ENCODE assay signal across 22 cellular contexts in genomic region chr11:47347134-47347533, GRCh38. TPM values are rescaled to one million over a fixed set of nuclear protein-coding genes. Genes with fewer than 3 reads are reported as not detected.
DNase-seq lines count a peak whose midpoint lies in the region; ATAC-seq, FAIRE-seq and TF ChIP-seq lines count a peak whose summit lies in the region.
"Had no signal": no experiment of that assay in that cellular context is flagged by ENCODE, and none has a peak within 500 bp of the region (broad histone marks: within the 10 kb centered on the region; RNA-seq: fewer than 3 reads in every experiment).

No MANE protein-coding gene starts in this region.

- no peak overlapping the region for H3K14ac ChIP-seq in H1 (ENCODE audit: insufficient read length)

- H3K27ac Mint-ChIP-seq in CD4-positive, alpha-beta memory T cell, result no peak overlapping the region
- H3K27ac Mint-ChIP-seq: CD4-positive, alpha-beta T cell; GM23338; IgD-negative memory B cell had no signal

- no peak overlapping the region for H3K4me3 Mint-ChIP-seq in CD4-positive, alpha-beta memory T cell
- H3K4me3 Mint-ChIP-seq: CD4-positive, alpha-beta T cell; GM23338; IgD-negative memory B cell had no signal

- BruUV-seq in HepG2 (replicated peaks; lab: Mats Ljungman, UMichigan), result no TSS peak

- 40% methylated on average over 5 of the region's 5 CpGs for WGBS in HepG2 (ENCODE audit: low lambda C conversion rate)
- WGBS in right lobe of liver (ENCODE audit: insufficient coverage, low coverage, low lambda C conversion rate, missing lambda C conversion rate), result no CpG with 5 or more reads among the region's 5 CpGs
- 90% methylated on average over 5 of the region's 5 CpGs; no CpG with 5 or more reads in 1 of the 2 experiments for WGBS in H1 (ENCODE audit: extremely low coverage in 1 of 2, insufficient coverage in 1 of 2, insufficient read length in 1 of 2, insufficient replicate concordance in 2 of 2, low coverage in 1 of 2, low lambda C conversion rate in 2 of 2, missing lambda C conversion rate in 1 of 2), 2 experiments

- H3K18ac ChIP-seq in H1 (ENCODE audit: extremely low read depth, low read length), result no peak overlapping the region

- H3K4me2 ChIP-seq in HepG2 (ENCODE audit: low read depth, low read length) (no peak overlapping the region), H1 (ENCODE audit: insufficient read depth in 1 of 2, low read depth in 2 of 2, low read length in 2 of 2) (no peak overlapping the region)
- H3K4me2 ChIP-seq: GM23338 had no signal

- CTCF ChIA-PET in HepG2 (lab: Yijun Ruan, JAX; ENCODE audit: low intra/inter-chr PET ratio, low total read pairs) (no interaction called here), H1 (lab: Charles Lee; ENCODE audit: partially characterized antibody) (interaction anchor here (0.9 to 5.9 kb wide), 7 partner anchors 7 to 167 kb away, joined by 3 to 35 read pairs (median 6); partner anchors contain the start of gene NR1H3)
- CTCF ChIA-PET in CD4-positive, alpha-beta memory T cell (lab: Charles Lee; ENCODE audit: partially characterized antibody), result no interaction called here

- H2BK15ac ChIP-seq in H1 (ENCODE audit: low read length), result no peak overlapping the region

- H3K36me3 ChIP-seq in HepG2 (replicated peaks in 1 of 2; ENCODE audit: control insufficient read depth in 1 of 2, insufficient read depth in 2 of 2, low read length in 2 of 2), result no peaks in the 10 kb centered on the region
- H3K36me3 ChIP-seq in right lobe of liver, result no peaks in the 10 kb centered on the region
- no peaks in the 10 kb centered on the region for H3K36me3 ChIP-seq in H1 (ENCODE audit: control insufficient read depth in 2 of 4, insufficient read depth in 4 of 4, low read length in 3 of 4)
- peaks cover 89% of the 10 kb centered on the region for H3K36me3 ChIP-seq in right atrium auricular region
- no peaks in the 10 kb centered on the region for H3K36me3 ChIP-seq in CD4-positive, alpha-beta memory T cell (ENCODE audit: insufficient read depth, low read length)

- TF ChIP-seq POLR2A in HepG2 (IDR thresholded peaks at IDR 0.05; ENCODE audit: insufficient read depth in 1 of 2, low read depth in 2 of 2, low read length in 2 of 2) (no peak), right lobe of liver (IDR thresholded peaks at IDR 0.05) (no peak), H1 (IDR thresholded peaks at IDR 0.05; ENCODE audit: control extremely low read depth in 1 of 2, low read depth in 2 of 2, low read length in 2 of 2) (no peak)

- no peak overlapping the region for H4K91ac ChIP-seq in H1 (replicated peaks; ENCODE audit: insufficient read length, low read length)

- no peaks in the 10 kb centered on the region; the same call in 1 of the 2 replicates for H3K79me1 ChIP-seq in H1 (ENCODE audit: low read depth, low read length)

- no peaks in the 10 kb centered on the region for H3K9me3 Mint-ChIP-seq in CD4-positive, alpha-beta memory T cell
- H3K9me3 Mint-ChIP-seq: CD4-positive, alpha-beta T cell; GM23338 had no signal

- H2BK120ac ChIP-seq in H1 (replicated peaks; ENCODE audit: low read depth, low read length), result no peak overlapping the region

- no peak overlapping the region for H2BK12ac ChIP-seq in H1 (ENCODE audit: low read depth, low read length)

- no peak overlapping the region for H3K23ac ChIP-seq in H1 (ENCODE audit: insufficient read length)

- intact Hi-C loops in HepG2 (cut with micrococcal nuclease; ENCODE audit: unreplicated experiment) (no loop called here), right lobe of liver (cut with DNase I) (loop anchor here (10.0 kb wide), 2 partner anchors 72 to 452 kb away; partner anchors contain the start of gene MADD (in 1 of the 2))
- intact Hi-C loops in CD4-positive, alpha-beta memory T cell (cut with micrococcal nuclease), result no loop called here

- FAIRE-seq in HepG2 (lab: Jason Lieb, UNC), result no peak
- no peak for FAIRE-seq in H1 (lab: Jason Lieb, UNC)
- FAIRE-seq: A204.1, GM12892, GM18507, HTR-8/SVneo had no signal

- peaks cover 9 to 65% of the 10 kb centered on the region in 2 experiments; a peak in 4 of 5 replicates for H3K27me3 ChIP-seq in HepG2 (ENCODE audit: control insufficient read depth in 1 of 2, insufficient read depth in 2 of 2, low read length in 2 of 2)
- H3K27me3 ChIP-seq in right lobe of liver, result no peaks in the 10 kb centered on the region
- no peaks in the 10 kb centered on the region for H3K27me3 ChIP-seq in H1 (replicated peaks in 1 of 4; ENCODE audit: control insufficient read depth in 3 of 4, extremely low read depth in 1 of 4, insufficient read depth in 3 of 4, low read length in 3 of 4)
- H3K27me3 ChIP-seq in right atrium auricular region, result no peaks in the 10 kb centered on the region
- no peaks in the 10 kb centered on the region for H3K27me3 ChIP-seq in CD4-positive, alpha-beta memory T cell (ENCODE audit: insufficient read depth, low read length)

- H3K27ac ChIP-seq in HepG2 (ENCODE audit: extremely low read length, insufficient read depth, low read length) (no peak overlapping the region), right lobe of liver (no peak overlapping the region), H1 (ENCODE audit: low read depth, low read length) (no peak overlapping the region), right atrium auricular region (peak overlapping the region; percentile 4 to 43)
- no peak overlapping the region for H3K27ac ChIP-seq in CD4-positive, alpha-beta memory T cell (ENCODE audit: low read depth, low read length)
- H3K27ac ChIP-seq: C4-2B had no signal

- H3K56ac ChIP-seq in H1 (replicated peaks; ENCODE audit: insufficient read length, low read depth, low read length), result no peak overlapping the region

- no peaks in the 10 kb centered on the region for H3K36me3 Mint-ChIP-seq in CD4-positive, alpha-beta memory T cell
- H3K36me3 Mint-ChIP-seq: IgD-negative memory B cell had no signal

- H2BK5ac ChIP-seq in H1 (ENCODE audit: low read depth, low read length), result no peak overlapping the region

- H4K8ac ChIP-seq in H1 (ENCODE audit: extremely low read depth, insufficient read depth, low read length), result peak overlapping the region; percentile 37; the same call in 1 of the 2 replicates

- H3K23me2 ChIP-seq in H1 (ENCODE audit: low read depth, low read length), result no peaks in the 10 kb centered on the region

- ATAC-seq in HepG2, result no peak
- ATAC-seq in right lobe of liver, result no peak
- ATAC-seq: GM23338 had no signal

- H2AFZ ChIP-seq in HepG2 (ENCODE audit: low read length) (no peak overlapping the region), H1 (ENCODE audit: low read length) (no peak overlapping the region)
- H2AFZ ChIP-seq: GM23338 had no signal

- no peak for TF ChIP-seq CTCF in HepG2 (CRISPR knock-in tag; IDR thresholded peaks at IDR 0.05)
- no peak for TF ChIP-seq CTCF in right lobe of liver (IDR thresholded peaks at IDR 0.05)
- no peak for TF ChIP-seq CTCF in H1 (IDR thresholded peaks at IDR 0.05; ENCODE audit: control extremely low read depth in 1 of 3, insufficient read depth in 1 of 3, low read depth in 1 of 3, low read length in 3 of 3)
- TF ChIP-seq CTCF in right atrium auricular region (IDR thresholded peaks at IDR 0.05), result no peak

- no peak overlapping the region for H2BK20ac ChIP-seq in H1 (ENCODE audit: low read length)

- H3K4me1 ChIP-seq in HepG2 (ENCODE audit: insufficient read depth, low read length) (peaks cover 34% of the 10 kb centered on the region), right lobe of liver (no peaks in the 10 kb centered on the region), H1 (replicated peaks in 1 of 4; ENCODE audit: control insufficient read depth in 3 of 4, insufficient read depth in 4 of 4, low read length in 3 of 4) (peaks cover 0 to 12% (median 5%) of the 10 kb centered on the region in 4 experiments; a peak in 6 of 7 replicates), right atrium auricular region (peaks cover 0 to 17% of the 10 kb centered on the region in 2 donors)
- no peaks in the 10 kb centered on the region for H3K4me1 ChIP-seq in CD4-positive, alpha-beta memory T cell (ENCODE audit: insufficient read depth, low read length)

- H4K20me1 ChIP-seq in HepG2 (ENCODE audit: insufficient read depth, low read length), result no peaks in the 10 kb centered on the region
- H4K20me1 ChIP-seq in H1 (replicated peaks in 1 of 2; ENCODE audit: control insufficient read depth in 1 of 2, insufficient read depth in 2 of 2, low read length in 2 of 2), result no peaks in the 10 kb centered on the region

- H3K9ac ChIP-seq in HepG2 (ENCODE audit: insufficient read depth, low read depth, low read length), result no peak overlapping the region
- H3K9ac ChIP-seq in H1 (replicated peaks in 1 of 4; ENCODE audit: extremely low read depth in 1 of 4, low read depth in 3 of 4, low read length in 3 of 4), result no peak overlapping the region

- H3K4me3 ChIP-seq in HepG2 (replicated peaks in 1 of 3; ENCODE audit: insufficient read depth in 1 of 3, low read depth in 2 of 3, low read length in 3 of 3), result no peak overlapping the region
- H3K4me3 ChIP-seq in right lobe of liver, result no peak overlapping the region
- H3K4me3 ChIP-seq in H1 (ENCODE audit: extremely low read depth in 1 of 4, insufficient read depth in 2 of 4, low read depth in 3 of 4, low read length in 4 of 4), result no peak overlapping the region
- H3K4me3 ChIP-seq in right atrium auricular region, result no peak overlapping the region
- H3K4me3 ChIP-seq in CD4-positive, alpha-beta memory T cell (ENCODE audit: low read length in 2 of 2), result no peak overlapping the region
- H3K4me3 ChIP-seq: GM23338 had no signal

- no peaks in the 10 kb centered on the region for H3K79me2 ChIP-seq in HepG2 (ENCODE audit: insufficient read depth, low read length)
- H3K79me2 ChIP-seq in H1 (ENCODE audit: control insufficient read depth in 1 of 2, insufficient read depth in 2 of 2, low read length in 2 of 2), result no peaks in the 10 kb centered on the region

- no peak for TF ChIP-seq RAD21 in HepG2 (CRISPR knock-in tag; IDR thresholded peaks at IDR 0.05)
- TF ChIP-seq RAD21 in H1 (IDR thresholded peaks at IDR 0.05 in 1 of 2, conservative IDR thresholded peaks at IDR 0.05 in 1 of 2; ENCODE audit: low read depth in 2 of 2, low read length in 2 of 2), result no peak

- no peaks in the 10 kb centered on the region for H3K4me1 Mint-ChIP-seq in CD4-positive, alpha-beta memory T cell

- H3K4ac ChIP-seq in H1 (replicated peaks; ENCODE audit: insufficient read length, low read depth, low read length), result no peak overlapping the region

- no peak overlapping the region for H2AK5ac ChIP-seq in H1 (ENCODE audit: low read depth, low read length)

- H3K9me3 ChIP-seq in HepG2 (ENCODE audit: low read length) (no peaks in the 10 kb centered on the region), right lobe of liver (no peaks in the 10 kb centered on the region), H1 (ENCODE audit: insufficient read depth in 2 of 2, low read depth in 1 of 2, low read length in 1 of 2) (no peaks in the 10 kb centered on the region), right atrium auricular region (no peaks in the 10 kb centered on the region)
- H3K9me3 ChIP-seq in CD4-positive, alpha-beta memory T cell (ENCODE audit: control insufficient read depth in 1 of 2, low read length in 2 of 2), result no peaks in the 10 kb centered on the region

- H4K5ac ChIP-seq in H1 (ENCODE audit: insufficient read length, low read depth, low read length), result no peak overlapping the region

- POLR2A ChIA-PET in HepG2 (lab: Yijun Ruan, JAX), result no interaction called here
- POLR2A ChIA-PET in H1 (lab: Charles Lee; ENCODE audit: partially characterized antibody), result interaction anchor here (0.5 kb wide), 1 partner anchor 809 kb away, joined by 3 read pairs; no protein-coding TSS in a partner anchor
- POLR2A ChIA-PET in CD4-positive, alpha-beta memory T cell (lab: Charles Lee; ENCODE audit: partially characterized antibody), result no interaction called here

- no peak for DNase-seq in HepG2 (ENCODE audit: low spot score)
- no peak for DNase-seq in right lobe of liver
- DNase-seq in H1 (ENCODE audit: low read depth in 1 of 2, low spot score in 2 of 2), result no peak
- DNase-seq in right atrium auricular region (ENCODE audit: low spot score), result no peak
- no peak for DNase-seq in Kasumi-1 (lab: John Stamatoyannopoulos, UW)
- no peak for DNase-seq in ureter (ENCODE audit: low spot score)
- no peak for DNase-seq in CD4-positive, alpha-beta memory T cell
- DNase-seq: AML-193; CD4-positive, alpha-beta T cell; DMS153; DMS79; GDM1; H7 had no signal

- in situ Hi-C loops in HepG2 (cut with HindIII; ENCODE audit: extremely low pct_ligation_motif_present, low pct_unique_long_range_greater_than_20kb), result no loop called here

- TF ChIP-seq EP300 in HepG2 (IDR thresholded peaks at IDR 0.05; ENCODE audit: low read depth in 2 of 2, low read length in 2 of 2) (no peak), HepG2 (CRISPR knock-in tag; IDR thresholded peaks at IDR 0.05; ENCODE audit: borderline replicate concordance) (no peak), H1 (IDR thresholded peaks at IDR 0.05; ENCODE audit: borderline replicate concordance in 1 of 2, low read depth in 2 of 2, low read length in 2 of 2) (no peak)

- H3K27me3 Mint-ChIP-seq in CD4-positive, alpha-beta memory T cell, result no peaks in the 10 kb centered on the region
- H3K27me3 Mint-ChIP-seq: CD4-positive, alpha-beta T cell; IgD-negative memory B cell had no signal

RNA-seq across cellular contexts. Expression of gene MYBPC3, which starts 5.4 kb away (rescaled TPM):
- total RNA-seq in HepG2 (2016; rRNA removed; fragmentation: Illumina TruSeq; extraction: Trizol), result not detected in 2 replicates
- total RNA-seq in HepG2 (2016; cell fraction: cytosol; rRNA removed; fragmentation: Illumina TruSeq; extraction: Trizol; ENCODE audit: low read depth), result not detected in 2 replicates
- not detected in 2 replicates for total RNA-seq in HepG2 (2016; cell fraction: insoluble cytoplasmic fraction; rRNA removed; fragmentation: Illumina TruSeq; extraction: Trizol)
- not detected in 2 replicates for total RNA-seq in HepG2 (2016; cell fraction: membrane; rRNA removed; fragmentation: Illumina TruSeq; extraction: Trizol)
- total RNA-seq in HepG2 (2016; cell fraction: nucleus; rRNA removed; fragmentation: Illumina TruSeq; extraction: Trizol), result not detected in 2 replicates
- 0.01 TPM in 1 of 2 replicates, not detected in the other for polyA plus RNA-seq in HepG2 (2011; rRNA removed)
- polyA plus RNA-seq in HepG2 (2011; cell fraction: cytosol; rRNA removed), result not detected in 2 replicates
- not detected in 2 replicates for polyA plus RNA-seq in HepG2 (2011; cell fraction: nucleus; rRNA removed)
- not detected in 2 replicates for polyA plus RNA-seq in HepG2 (2012)
- not detected in 2 replicates for polyA plus RNA-seq in HepG2 (2016; cell fraction: cytosol; fragmentation: Illumina TruSeq; extraction: Trizol; ENCODE audit: low read depth)
- not detected in 2 replicates for polyA plus RNA-seq in HepG2 (2016; cell fraction: insoluble cytoplasmic fraction; fragmentation: Illumina TruSeq; extraction: Trizol; ENCODE audit: low read depth)
- not detected in 2 replicates for polyA plus RNA-seq in HepG2 (2016; cell fraction: membrane; fragmentation: Illumina TruSeq; extraction: Trizol; ENCODE audit: low read depth)
- not detected in 2 replicates for polyA plus RNA-seq in HepG2 (2016; cell fraction: nucleus; fragmentation: Illumina TruSeq; extraction: Trizol; ENCODE audit: insufficient read depth, low read depth)
- polyA minus RNA-seq in HepG2 (2011; rRNA and poly(A)+ RNA removed; ENCODE audit: low replicate concordance), result not detected in 2 replicates
- not detected in 2 replicates for polyA minus RNA-seq in HepG2 (2011; cell fraction: cytosol; rRNA and poly(A)+ RNA removed)
- not detected in 2 replicates for polyA minus RNA-seq in HepG2 (2011; cell fraction: nucleus; rRNA and poly(A)+ RNA removed)
- total RNA-seq in right lobe of liver, result under 1 TPM in 5 of 6 experiments, not detected in 1; 0.04 to 0.24 (median 0.13) TPM
- not detected in 2 replicates for total RNA-seq in H1 (2021; fragmentation: NEBNext Ultra II Directional; extraction: Animal tissue kit (Norgen Biotek cat#: 25700))
- polyA plus RNA-seq in H1 (2011; rRNA removed), result 0.02 and 0.05 TPM in 2 replicates
- 0.03 TPM for polyA plus RNA-seq in H1 (2011; cell fraction: cytosol; rRNA removed)
- polyA plus RNA-seq in H1 (2011; cell fraction: nucleus; rRNA removed), result 0.19 TPM
- polyA plus RNA-seq in H1 (2012, experiment 1 of 2), result 0.04 to 0.05 TPM in 2 of 4 replicates, not detected in the others
- not detected for polyA plus RNA-seq in H1 (2012, experiment 2 of 2)
- polyA plus RNA-seq in H1 (2013, experiment 1 of 2), result 0.02 TPM
- polyA plus RNA-seq in H1 (2013, experiment 2 of 2), result under 0.01 TPM
- 0.07 TPM in 1 of 2 replicates, not detected in the other for polyA minus RNA-seq in H1 (2011; rRNA and poly(A)+ RNA removed)
- not detected for polyA minus RNA-seq in H1 (2011; cell fraction: cytosol; rRNA and poly(A)+ RNA removed)
- polyA minus RNA-seq in H1 (2011; cell fraction: nucleus; rRNA and poly(A)+ RNA removed), result not detected
- 1,000 to 10,000 TPM in 1 of 2 donors, 100 to 1,000 TPM in 1; 797 to 1,210 TPM for total RNA-seq in right atrium auricular region
- total RNA-seq in ureter, result 0.18 TPM
- not detected for total RNA-seq in CD4-positive, alpha-beta memory T cell
- polyA plus RNA-seq in CD4-positive, alpha-beta memory T cell, result not detected
- total RNA-seq: CD4-positive, alpha-beta T cell; Daoy; GM23338; H7 had no signal
- polyA plus RNA-seq: BJ, GM23338, IgD-negative memory B cell had no signal

RNA-seq across cellular contexts. Expression of gene SPI1, which starts 31.2 kb away (rescaled TPM):
- total RNA-seq in HepG2 (2016; rRNA removed; fragmentation: Illumina TruSeq; extraction: Trizol), result not detected in 2 replicates
- not detected in 2 replicates for total RNA-seq in HepG2 (2016; cell fraction: cytosol; rRNA removed; fragmentation: Illumina TruSeq; extraction: Trizol; ENCODE audit: low read depth)
- total RNA-seq in HepG2 (2016; cell fraction: insoluble cytoplasmic fraction; rRNA removed; fragmentation: Illumina TruSeq; extraction: Trizol), result not detected in 2 replicates
- not detected in 2 replicates for total RNA-seq in HepG2 (2016; cell fraction: membrane; rRNA removed; fragmentation: Illumina TruSeq; extraction: Trizol)
- total RNA-seq in HepG2 (2016; cell fraction: nucleus; rRNA removed; fragmentation: Illumina TruSeq; extraction: Trizol), result not detected in 2 replicates
- not detected in 2 replicates for polyA plus RNA-seq in HepG2 (2011; rRNA removed)
- not detected in 2 replicates for polyA plus RNA-seq in HepG2 (2011; cell fraction: cytosol; rRNA removed)
- not detected in 2 replicates for polyA plus RNA-seq in HepG2 (2011; cell fraction: nucleus; rRNA removed)
- not detected in 2 replicates for polyA plus RNA-seq in HepG2 (2012)
- polyA plus RNA-seq in HepG2 (2016; cell fraction: cytosol; fragmentation: Illumina TruSeq; extraction: Trizol; ENCODE audit: low read depth), result not detected in 2 replicates
- not detected in 2 replicates for polyA plus RNA-seq in HepG2 (2016; cell fraction: insoluble cytoplasmic fraction; fragmentation: Illumina TruSeq; extraction: Trizol; ENCODE audit: low read depth)
- not detected in 2 replicates for polyA plus RNA-seq in HepG2 (2016; cell fraction: membrane; fragmentation: Illumina TruSeq; extraction: Trizol; ENCODE audit: low read depth)
- not detected in 2 replicates for polyA plus RNA-seq in HepG2 (2016; cell fraction: nucleus; fragmentation: Illumina TruSeq; extraction: Trizol; ENCODE audit: insufficient read depth, low read depth)
- 0.61 and 0.70 TPM in 2 replicates for polyA minus RNA-seq in HepG2 (2011; rRNA and poly(A)+ RNA removed; ENCODE audit: low replicate concordance)
- polyA minus RNA-seq in HepG2 (2011; cell fraction: cytosol; rRNA and poly(A)+ RNA removed), result not detected in 2 replicates
- not detected in 2 replicates for polyA minus RNA-seq in HepG2 (2011; cell fraction: nucleus; rRNA and poly(A)+ RNA removed)
- total RNA-seq in right lobe of liver, result 10 to 100 TPM in 3 of 6 experiments, 1 to 10 TPM in 3; 7.5 to 29.1 (median 10.1) TPM
- total RNA-seq in H1 (2021; fragmentation: NEBNext Ultra II Directional; extraction: Animal tissue kit (Norgen Biotek cat#: 25700)), result not detected in 2 replicates
- polyA plus RNA-seq in H1 (2011; rRNA removed), result 0.12 and 0.28 TPM in 2 replicates
- polyA plus RNA-seq in H1 (2011; cell fraction: cytosol; rRNA removed), result 0.23 TPM
- polyA plus RNA-seq in H1 (2011; cell fraction: nucleus; rRNA removed), result 0.27 TPM
- polyA plus RNA-seq in H1 (2012, experiment 1 of 2), result 0.20 to 0.33 TPM in 2 of 4 replicates, not detected in the others
- 0.21 TPM for polyA plus RNA-seq in H1 (2012, experiment 2 of 2)
- polyA plus RNA-seq in H1 (2013, experiment 1 of 2), result 0.14 TPM
- polyA plus RNA-seq in H1 (2013, experiment 2 of 2), result 0.20 TPM
- 0.60 TPM in 1 of 2 replicates, not detected in the other for polyA minus RNA-seq in H1 (2011; rRNA and poly(A)+ RNA removed)
- not detected for polyA minus RNA-seq in H1 (2011; cell fraction: cytosol; rRNA and poly(A)+ RNA removed)
- polyA minus RNA-seq in H1 (2011; cell fraction: nucleus; rRNA and poly(A)+ RNA removed), result not detected
- total RNA-seq in right atrium auricular region, result 10 to 100 TPM in 1 of 2 donors, 1 to 10 TPM in 1; 7.5 to 23.1 TPM
- 10.6 TPM for total RNA-seq in ureter
- total RNA-seq in CD4-positive, alpha-beta memory T cell, result 1 to 10 TPM; 4.8 to 5.0 TPM
- polyA plus RNA-seq in CD4-positive, alpha-beta memory T cell, result under 1 TPM in 1 of 2 donors, not detected in 1; 0.28 TPM
- total RNA-seq: Daoy, GM23338 had no signal
- polyA plus RNA-seq: BJ had no signal

Comparison
In these comparisons a context has a peak if more than half of its experiments do, and no peak if none do; other contexts are left out.
1. intact Hi-C loops: an anchor here in right lobe of liver (10.0 kb wide); none called in HepG2 and CD4-positive, alpha-beta memory T cell.
2. H3K27ac ChIP-seq: peak in right atrium auricular region (2 of 2); none in HepG2 (single experiment), right lobe of liver (0 of 3), H1 (single experiment) and CD4-positive, alpha-beta memory T cell (single experiment).
3. RNA of gene MYBPC3, which starts 5.4 kb away (total RNA-seq): 797 to 1,210 TPM in right atrium auricular region; 0.18 TPM in ureter (single experiment), 0.04 to 0.24 TPM in right lobe of liver, not detected in CD4-positive, alpha-beta memory T cell, not detected in HepG2 and not detected in H1; every median in the first group is over 100 times any median in the second.